In genomic region chr16:86519007-86519648, GRCh38 we compare ENCODE assay signal across 18 cellular contexts. TPM values are rescaled to one million over a fixed set of nuclear protein-coding genes. Genes with fewer than 3 reads are reported as not detected.
DNase-seq lines count a peak whose midpoint lies in the region; ATAC-seq and TF ChIP-seq lines count a peak whose summit lies in the region.
"Had no signal": no experiment of that assay in that cellular context is flagged by ENCODE, and none has a peak within 500 bp of the region (broad histone marks: within the 10 kb centered on the region; RNA-seq: fewer than 3 reads in every experiment).

No MANE protein-coding gene starts in this region.

- H3K27ac Mint-ChIP-seq in activated T-helper 1 cell treated with anti-CD3 and anti-CD28 coated beads, Interleukin-12 subunit alpha, Interleukin-12 subunit beta, Interleukin-2, Interleukin-4 antibody, amounts not matched to agents 30 ng/mL and 10 ng/mL and 1 ng/mL, durations not matched to agents 14 hours and 24 hours and 36 hours = no peak overlapping the region
- H3K27ac Mint-ChIP-seq: activated naive CD8-positive, alpha-beta T cell had no signal

- H3K36me3 ChIP-seq in BLaER1 treated with 17β-estradiol and CSF1 and Interleukin-3, amounts not matched to agents 10 nM and 100 nM = no peaks in the 10 kb centered on the region
- no peaks in the 10 kb centered on the region for H3K36me3 ChIP-seq in mucosa of descending colon (ENCODE audit: low read depth)
- H3K36me3 ChIP-seq: gastrocnemius medialis, pancreas, right lobe of liver had no signal

- TF ChIP-seq CTCF in mucosa of descending colon (IDR thresholded peaks at IDR 0.05) = no peak

- H4K20me1 ChIP-seq in BLaER1 treated with 17β-estradiol and CSF1 and Interleukin-3, amounts not matched to agents 10 nM and 100 nM = peaks cover 0 to 46% (median 27%) of the 10 kb centered on the region in 11 experiments; a peak in 17 of 22 replicates

- peak overlapping the region in 10 of 11 experiments; percentile 48 to 88 (median 66); a peak in 18 of 22 replicates for H3K4me2 ChIP-seq in BLaER1 treated with 17β-estradiol and CSF1 and Interleukin-3, amounts not matched to agents 10 nM and 100 nM

- H3K4me1 ChIP-seq in BLaER1 treated with 17β-estradiol and CSF1 and Interleukin-3, amounts not matched to agents 10 nM and 100 nM = peaks cover 17 to 30% (median 27%) of the 10 kb centered on the region in 10 experiments
- peaks cover 4% of the 10 kb centered on the region for H3K4me1 ChIP-seq in mucosa of descending colon (ENCODE audit: low read depth)
- H3K4me1 ChIP-seq: pancreas, right lobe of liver had no signal

- intact Hi-C loops in activated T-helper 1 cell treated with anti-CD3 and anti-CD28 coated beads, Interleukin-12 subunit alpha, Interleukin-12 subunit beta, Interleukin-2, Interleukin-4 antibody, amounts not matched to agents 30 ng/mL and 10 ng/mL and 1 ng/mL, durations not matched to agents 14 hours and 24 hours and 36 hours (cut with micrococcal nuclease) = no loop called here
- intact Hi-C loops in mucosa of descending colon (cut with DNase I, micrococcal nuclease) = loop anchor here (5.0 to 10.0 kb wide), 3 partner anchors 322 to 694 kb away; no protein-coding TSS in a partner anchor

- peak; percentile 3 for ATAC-seq in mucosa of descending colon

- H3K4me1 Mint-ChIP-seq in activated T-helper 1 cell treated with anti-CD3 and anti-CD28 coated beads, Interleukin-12 subunit alpha, Interleukin-12 subunit beta, Interleukin-2, Interleukin-4 antibody, amounts not matched to agents 30 ng/mL and 10 ng/mL and 1 ng/mL, durations not matched to agents 14 hours and 24 hours and 36 hours (ENCODE audit: low read depth) = no peaks in the 10 kb centered on the region

- peak overlapping the region; percentile 17 for H3K4me3 Mint-ChIP-seq in activated T-helper 1 cell treated with anti-CD3 and anti-CD28 coated beads, Interleukin-12 subunit alpha, Interleukin-12 subunit beta, Interleukin-2, Interleukin-4 antibody, amounts not matched to agents 30 ng/mL and 10 ng/mL and 1 ng/mL, durations not matched to agents 14 hours and 24 hours and 36 hours
- H3K4me3 Mint-ChIP-seq: activated naive CD8-positive, alpha-beta T cell had no signal

- no peaks in the 10 kb centered on the region for H3K36me3 Mint-ChIP-seq in activated T-helper 1 cell treated with anti-CD3 and anti-CD28 coated beads, Interleukin-12 subunit alpha, Interleukin-12 subunit beta, Interleukin-2, Interleukin-4 antibody, amounts not matched to agents 30 ng/mL and 10 ng/mL and 1 ng/mL, durations not matched to agents 14 hours and 24 hours and 36 hours (ENCODE audit: low read depth)
- H3K36me3 Mint-ChIP-seq: activated naive CD8-positive, alpha-beta T cell; naive thymus-derived CD8-positive, alpha-beta T cell had no signal

- DNase-seq in activated T-helper 1 cell treated with anti-CD3 and anti-CD28 coated beads, Interleukin-12 subunit alpha, Interleukin-12 subunit beta, Interleukin-2, Interleukin-4 antibody, amounts not matched to agents 30 ng/mL and 10 ng/mL and 1 ng/mL, durations not matched to agents 14 hours and 24 hours and 36 hours (ENCODE audit: low spot score) = no peak
- DNase-seq in mucosa of descending colon (no peak), NCI-H1417 treated with DMSO at 0.1 percent for 48 hours (lab: John Stamatoyannopoulos, UW) (no peak), occipital lobe (lab: John Stamatoyannopoulos, UW) (no peak), GM19240 (ENCODE audit: insufficient read length, low spot score) (no peak)
- DNase-seq: gastrocnemius medialis; mammary epithelial cell; naive thymus-derived CD8-positive, alpha-beta T cell; NCI-H524 treated with DMSO at 0.1 percent for 48 hours; pancreas had no signal

- H3K27me3 Mint-ChIP-seq in activated T-helper 1 cell treated with anti-CD3 and anti-CD28 coated beads, Interleukin-12 subunit alpha, Interleukin-12 subunit beta, Interleukin-2, Interleukin-4 antibody, amounts not matched to agents 30 ng/mL and 10 ng/mL and 1 ng/mL, durations not matched to agents 14 hours and 24 hours and 36 hours (ENCODE audit: insufficient read depth) = peaks cover 37% of the 10 kb centered on the region

- H3K27me3 ChIP-seq in BLaER1 treated with 17β-estradiol and CSF1 and Interleukin-3, amounts not matched to agents 10 nM and 100 nM = peaks cover 53 to 59% (median 58%) of the 10 kb centered on the region in 11 experiments

- no peak overlapping the region for H3K27ac ChIP-seq in BLaER1 treated with 17β-estradiol and CSF1 and Interleukin-3, amounts not matched to agents 10 nM and 100 nM
- H3K27ac ChIP-seq: C4-2B, gastrocnemius medialis, pancreas, right lobe of liver, RWPE1 had no signal

- H3K9ac ChIP-seq in BLaER1 treated with 17β-estradiol and CSF1 and Interleukin-3, amounts not matched to agents 10 nM and 100 nM = no peak overlapping the region

- no peaks in the 10 kb centered on the region for H3K9me3 ChIP-seq in BLaER1 treated with 17β-estradiol and CSF1 and Interleukin-3, amounts not matched to agents 10 nM and 100 nM (replicated peaks in 1 of 11)
- H3K9me3 ChIP-seq in mucosa of descending colon = no peaks in the 10 kb centered on the region
- H3K9me3 ChIP-seq: gastrocnemius medialis, pancreas, right lobe of liver had no signal

- H3K4me3 ChIP-seq in BLaER1 treated with 17β-estradiol and CSF1 and Interleukin-3, amounts not matched to agents 10 nM and 100 nM = no peak overlapping the region
- H3K4me3 ChIP-seq in mucosa of descending colon = no peak overlapping the region
- H3K4me3 ChIP-seq: gastrocnemius medialis, pancreas, right lobe of liver had no signal

- H3K9me3 Mint-ChIP-seq in activated T-helper 1 cell treated with anti-CD3 and anti-CD28 coated beads, Interleukin-12 subunit alpha, Interleukin-12 subunit beta, Interleukin-2, Interleukin-4 antibody, amounts not matched to agents 30 ng/mL and 10 ng/mL and 1 ng/mL, durations not matched to agents 14 hours and 24 hours and 36 hours = no peaks in the 10 kb centered on the region
- H3K9me3 Mint-ChIP-seq: naive thymus-derived CD8-positive, alpha-beta T cell had no signal

RNA-seq across cellular contexts. Expression of gene FOXF1, which starts 8.8 kb away (rescaled TPM):
- total RNA-seq in activated T-helper 1 cell treated with anti-CD3 and anti-CD28 coated beads, Interleukin-12 subunit alpha, Interleukin-12 subunit beta, Interleukin-2, Interleukin-4 antibody, amounts not matched to agents 30 ng/mL and 10 ng/mL and 1 ng/mL, durations not matched to agents 14 hours and 24 hours and 36 hours = not detected in 2 replicates
- 10 to 100 TPM in 1 of 3 donors, 1 to 10 TPM in 2; 6.9 to 85.8 (median 9.9) TPM for total RNA-seq in mucosa of descending colon
- total RNA-seq in occipital lobe = 0.47 TPM
- total RNA-seq: A673; kidney epithelial cell; mammary epithelial cell; MCF 10A; naive thymus-derived CD8-positive, alpha-beta T cell had no signal

RNA-seq across cellular contexts. Expression of gene MTHFSD, which starts 35.9 kb away (rescaled TPM):
- 30.6 and 31.8 TPM in 2 replicates for total RNA-seq in activated T-helper 1 cell treated with anti-CD3 and anti-CD28 coated beads, Interleukin-12 subunit alpha, Interleukin-12 subunit beta, Interleukin-2, Interleukin-4 antibody, amounts not matched to agents 30 ng/mL and 10 ng/mL and 1 ng/mL, durations not matched to agents 14 hours and 24 hours and 36 hours
- 10 to 100 TPM; 22.6 to 30.4 (median 25.5) TPM for total RNA-seq in mucosa of descending colon
- 10.3 TPM for total RNA-seq in occipital lobe

RNA-seq across cellular contexts. Expression of gene FOXC2, which starts 47.5 kb away (rescaled TPM):
- total RNA-seq in activated T-helper 1 cell treated with anti-CD3 and anti-CD28 coated beads, Interleukin-12 subunit alpha, Interleukin-12 subunit beta, Interleukin-2, Interleukin-4 antibody, amounts not matched to agents 30 ng/mL and 10 ng/mL and 1 ng/mL, durations not matched to agents 14 hours and 24 hours and 36 hours = not detected in 2 replicates
- total RNA-seq in mucosa of descending colon = under 1 TPM; 0.23 to 0.67 (median 0.51) TPM
- 0.62 TPM for total RNA-seq in occipital lobe
- total RNA-seq: naive thymus-derived CD8-positive, alpha-beta T cell had no signal

RNA-seq across cellular contexts. Expression of gene FOXL1, which starts 59.2 kb away (rescaled TPM):
- total RNA-seq in activated T-helper 1 cell treated with anti-CD3 and anti-CD28 coated beads, Interleukin-12 subunit alpha, Interleukin-12 subunit beta, Interleukin-2, Interleukin-4 antibody, amounts not matched to agents 30 ng/mL and 10 ng/mL and 1 ng/mL, durations not matched to agents 14 hours and 24 hours and 36 hours = 0.05 TPM in 1 of 2 replicates, not detected in the other
- total RNA-seq in mucosa of descending colon (1 to 10 TPM; 1.1 to 3.6 (median 2.4) TPM), occipital lobe (0.47 TPM)
- total RNA-seq: naive thymus-derived CD8-positive, alpha-beta T cell had no signal
